ENCODE assay signal across 8 cellular contexts in genomic region chr2:130756041-130756720, GRCh38. TPM values are rescaled to one million over a fixed set of nuclear protein-coding genes. Genes with fewer than 3 reads are reported as not detected.
DNase-seq lines count a peak whose midpoint lies in the region; ATAC-seq, FAIRE-seq and TF ChIP-seq lines count a peak whose summit lies in the region.

No MANE protein-coding gene starts in this region.

- H3K27me3 ChIP-seq in A673 (replicated peaks; ENCODE audit: insufficient read depth, low read depth, low read length, poor library complexity): peaks cover 76% of the 10 kb centered on the region
- H3K27me3 ChIP-seq in pancreas: no peaks in the 10 kb centered on the region

- BruUV-seq in A673 (replicated peaks; lab: Mats Ljungman, UMichigan): no TSS peak

- intact Hi-C loops in A673 (cut with micrococcal nuclease; ENCODE audit: unreplicated experiment) (no loop called here), pancreas (cut with DNase I) (no loop called here)

- WGBS in pancreas, 2 donors: 3 to 4% methylated on average over 38 to 77 of the region's 77 CpGs

- H3K4me1 ChIP-seq in A673 (ENCODE audit: insufficient read depth, low read length, poor library complexity, severe bottlenecking) (no peaks in the 10 kb centered on the region), pancreas (peaks cover 5 to 15% (median 12%) of the 10 kb centered on the region in 3 donors)

- H3K27ac ChIP-seq in A673 (ENCODE audit: low read depth, low read length, poor library complexity, severe bottlenecking) (no peak overlapping the region), pancreas (no peak overlapping the region)

- TF ChIP-seq CTCF in A673 (conservative IDR thresholded peaks at IDR 0.05; ENCODE audit: low read depth, low read length) (no peak), pancreas (IDR thresholded peaks at IDR 0.05) (no peak)

- CTCF ChIA-PET in A673 (lab: Charles Lee): interaction anchor here (0.5 kb wide), 1 partner anchor 39 kb away, joined by 4 read pairs; no protein-coding TSS in a partner anchor

- H3K4me3 ChIP-seq in A673 (ENCODE audit: low read depth, low read length, poor library complexity, severe bottlenecking): no peak overlapping the region
- H3K4me3 ChIP-seq in pancreas: peak overlapping the region; percentile 35 to 65 (median 46)

- no peaks in the 10 kb centered on the region for H3K36me3 ChIP-seq in A673 (ENCODE audit: insufficient read depth, low read length, poor library complexity, severe bottlenecking)
- H3K36me3 ChIP-seq in pancreas: no peaks in the 10 kb centered on the region

- DNase-seq in A673 (ENCODE audit: low spot score) (peak; percentile 34), SK-N-DZ (ENCODE audit: low spot score) (peak; percentile 45), foreskin melanocyte (peak; percentile 5), pancreas (peak in 5 of 6 donors; percentile 34 to 83 (median 47)), RCC 7860 (ENCODE audit: low spot score) (no peak)
- no peak for DNase-seq in activated CD4-positive, CD25-positive, alpha-beta regulatory T cell treated with anti-CD3 and anti-CD28 coated beads, Interleukin-2, amount 50 U/mL, for 72 hours

- FAIRE-seq in pancreas (lab: Jason Lieb, UNC) (no peak), RCC 7860 (lab: Jason Lieb, UNC) (no peak)

- H3K9me3 ChIP-seq in A673 (ENCODE audit: low read depth, low read length, poor library complexity, severe bottlenecking) (no peaks in the 10 kb centered on the region), pancreas (no peaks in the 10 kb centered on the region)

- ATAC-seq in GM19328 (IDR thresholded peaks at IDR 0.05; ENCODE audit: unreplicated experiment) (peak; percentile 55), pancreas (peak; percentile 52 to 79 (median 72)), GM21717 (IDR thresholded peaks at IDR 0.05; ENCODE audit: unreplicated experiment) (no peak)

- POLR2A ChIA-PET in A673 (lab: Charles Lee; ENCODE audit: low non-redundant PET): no interaction called here

RNA-seq across cellular contexts. Expression of gene AMER3, which starts 0.8 kb away (rescaled TPM):
- total RNA-seq in A673 (2021) (not detected in 2 replicates), pancreas (1 to 10 TPM in 1 of 6 donors, under 1 TPM in 5; 0.25 to 1.6 (median 0.51) TPM)
- 7.0 and 10.3 TPM in 2 replicates for polyA plus RNA-seq in SK-N-DZ (2014; cell fraction: cytosol; rRNA removed)
- 3.8 and 5.1 TPM in 2 replicates for polyA plus RNA-seq in SK-N-DZ (2014; cell fraction: nucleus; rRNA removed)
- polyA plus RNA-seq in pancreas: 1 to 10 TPM in 1 of 2 donors, under 1 TPM in 1; 0.99 to 2.1 TPM

RNA-seq across cellular contexts. Expression of gene GPR148, which starts 27.3 kb away (rescaled TPM):
- total RNA-seq in A673 (2021) (not detected in 2 replicates), pancreas (under 1 TPM; 0.14 to 0.52 (median 0.22) TPM)
- polyA plus RNA-seq in SK-N-DZ (2014; cell fraction: cytosol; rRNA removed): not detected in 2 replicates
- polyA plus RNA-seq in SK-N-DZ (2014; cell fraction: nucleus; rRNA removed): not detected in 2 replicates
- polyA plus RNA-seq in pancreas: 1 to 10 TPM in 1 of 2 donors, under 1 TPM in 1; 0.61 to 1.2 TPM

Comparison
In these comparisons a context has a peak if more than half of its experiments do, and no peak if none do; other contexts are left out.
1. DNase-seq: peak in A673 (single experiment), SK-N-DZ (single experiment), foreskin melanocyte (single experiment) and pancreas (5 of 6); none in activated CD4-positive, CD25-positive, alpha-beta regulatory T cell treated with anti-CD3 and anti-CD28 coated beads, Interleukin-2, amount 50 U/mL, for 72 hours (single experiment) and RCC 7860 (single experiment).